In the genomic region with DNA sequence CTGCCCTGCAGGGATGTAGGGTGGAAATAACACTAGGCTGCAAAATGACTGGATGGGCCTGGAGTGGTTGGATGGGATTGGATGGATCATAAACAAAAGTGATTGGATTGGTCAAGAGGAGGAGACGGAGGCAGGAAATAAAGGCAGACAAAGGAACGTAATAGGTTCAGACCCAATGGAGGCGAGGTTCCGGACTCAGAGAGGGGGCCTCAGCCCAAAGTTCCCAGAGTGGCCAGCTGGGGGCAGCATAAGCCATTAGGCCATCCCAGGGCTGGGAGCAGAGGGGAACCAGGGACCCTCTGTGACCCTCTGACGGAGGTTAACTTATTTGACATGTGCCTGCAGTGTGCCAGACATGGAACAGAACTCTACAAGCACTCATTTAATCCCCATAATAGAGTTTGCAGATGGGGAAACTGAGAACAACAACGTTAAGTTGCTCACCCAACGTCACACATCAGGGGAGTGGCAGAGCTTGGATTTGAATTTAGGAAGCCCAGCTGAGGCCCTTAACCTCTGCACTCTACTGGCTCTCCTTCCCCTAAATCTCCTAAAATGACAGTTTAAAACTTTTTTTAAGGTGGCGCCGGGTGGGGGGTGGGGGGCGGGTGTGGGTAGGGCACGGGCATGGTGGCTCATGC, we compare ENCODE assay signal across 8 cellular contexts. TPM values are rescaled to one million over a fixed set of nuclear protein-coding genes. Genes with fewer than 3 reads are reported as not detected.
DNase-seq lines count a peak whose midpoint lies in the region; ATAC-seq and TF ChIP-seq lines count a peak whose summit lies in the region.

No MANE protein-coding gene starts in this region.

- H3K4me1 Mint-ChIP-seq in CD14-positive monocyte, result peaks cover 8% of the 10 kb centered on the region
- H3K4me1 Mint-ChIP-seq in activated CD4-positive, alpha-beta memory T cell treated with anti-CD3 and anti-CD28 coated beads, Interleukin-2, amount 10 ng/mL, durations not matched to agents 7 days and 5 days, result no peaks in the 10 kb centered on the region
- H3K4me1 Mint-ChIP-seq in naive B cell, result peaks cover 2 to 6% (median 3%) of the 10 kb centered on the region in 3 donors

- intact Hi-C loops in CD14-positive monocyte (cut with micrococcal nuclease), result loop anchor here (1.0 to 5.0 kb wide), 4 partner anchors 65 to 153 kb away; a partner anchor contains a TSS

- CTCF ChIA-PET in activated CD4-positive, alpha-beta memory T cell treated with anti-CD3 and anti-CD28 coated beads, Interleukin-2, amount 10 ng/mL, durations not matched to agents 7 days and 5 days (lab: Charles Lee), result interaction anchor here (0.7 to 5.6 kb wide), 12 partner anchors 13 to 229 kb away, joined by 3 to 41 read pairs (median 4); a partner anchor contains a TSS

- ATAC-seq in naive B cell (ENCODE audit: low read depth in 2 of 2), result peak; percentile 93 to 95
- no peak for ATAC-seq in GM18907 (IDR thresholded peaks at IDR 0.05; ENCODE audit: unreplicated experiment)

- no peak overlapping the region for H3K27ac ChIP-seq in effector memory CD4-positive, alpha-beta T cell (ENCODE audit: insufficient read depth, low read length, poor library complexity, severe bottlenecking)

- H3K9me3 Mint-ChIP-seq in CD14-positive monocyte, result peaks cover 0 to 3% (median 0%) of the 10 kb centered on the region in 7 donors
- H3K9me3 Mint-ChIP-seq in activated CD4-positive, alpha-beta memory T cell treated with anti-CD3 and anti-CD28 coated beads, Interleukin-2, amount 10 ng/mL, durations not matched to agents 7 days and 5 days, result no peaks in the 10 kb centered on the region
- no peaks in the 10 kb centered on the region for H3K9me3 Mint-ChIP-seq in naive B cell

- no peaks in the 10 kb centered on the region for H3K4me1 ChIP-seq in effector memory CD4-positive, alpha-beta T cell (ENCODE audit: control insufficient read depth, insufficient read depth, low read length, poor library complexity, severe bottlenecking)

- no peak overlapping the region for H3K4me3 ChIP-seq in LNCaP clone FGC (ENCODE audit: low read depth, low read length)
- no peak overlapping the region for H3K4me3 ChIP-seq in effector memory CD4-positive, alpha-beta T cell (ENCODE audit: insufficient read depth, low read depth, low read length, poor library complexity, severe bottlenecking)

- H3K9me3 ChIP-seq in effector memory CD4-positive, alpha-beta T cell (ENCODE audit: control insufficient read depth, low read length), result no peaks in the 10 kb centered on the region

- peak; percentile 95 for TF ChIP-seq CTCF in CD14-positive monocyte (IDR thresholded peaks at IDR 0.05)
- peak; percentile 47 for TF ChIP-seq CTCF in LNCaP clone FGC (IDR thresholded peaks at IDR 0.05; ENCODE audit: control insufficient read depth, extremely low read depth, insufficient read depth)

- no peaks in the 10 kb centered on the region for H3K36me3 Mint-ChIP-seq in CD14-positive monocyte
- H3K36me3 Mint-ChIP-seq in activated CD4-positive, alpha-beta memory T cell treated with anti-CD3 and anti-CD28 coated beads, Interleukin-2, amount 10 ng/mL, durations not matched to agents 7 days and 5 days (ENCODE audit: low read depth), result no peaks in the 10 kb centered on the region
- no peaks in the 10 kb centered on the region for H3K36me3 Mint-ChIP-seq in naive B cell

- H3K4me3 Mint-ChIP-seq in CD14-positive monocyte (no peak overlapping the region), naive B cell (no peak overlapping the region)
- H3K4me3 Mint-ChIP-seq in activated CD4-positive, alpha-beta memory T cell treated with anti-CD3 and anti-CD28 coated beads, Interleukin-2, amount 10 ng/mL, durations not matched to agents 7 days and 5 days, result no peak overlapping the region

- H3K27ac Mint-ChIP-seq in CD14-positive monocyte (no peak overlapping the region), naive B cell (no peak overlapping the region)
- no peak overlapping the region for H3K27ac Mint-ChIP-seq in activated CD4-positive, alpha-beta memory T cell treated with anti-CD3 and anti-CD28 coated beads, Interleukin-2, amount 10 ng/mL, durations not matched to agents 7 days and 5 days

- H3K27me3 ChIP-seq in effector memory CD4-positive, alpha-beta T cell (replicated peaks; ENCODE audit: control insufficient read depth, insufficient read depth, low read length, poor library complexity, severe bottlenecking), result no peaks in the 10 kb centered on the region

- no peaks in the 10 kb centered on the region for H3K36me3 ChIP-seq in effector memory CD4-positive, alpha-beta T cell (ENCODE audit: control insufficient read depth, insufficient read depth, low read length)

- H3K27me3 Mint-ChIP-seq in CD14-positive monocyte (ENCODE audit: low read depth in 3 of 3), result peaks cover 8 to 16% (median 11%) of the 10 kb centered on the region in 3 donors
- H3K27me3 Mint-ChIP-seq in activated CD4-positive, alpha-beta memory T cell treated with anti-CD3 and anti-CD28 coated beads, Interleukin-2, amount 10 ng/mL, durations not matched to agents 7 days and 5 days, result peaks cover 7% of the 10 kb centered on the region
- H3K27me3 Mint-ChIP-seq in naive B cell, result peaks cover 0 to 20% (median 10%) of the 10 kb centered on the region in 3 donors

- POLR2A ChIA-PET in activated CD4-positive, alpha-beta memory T cell treated with anti-CD3 and anti-CD28 coated beads, Interleukin-2, amount 10 ng/mL, durations not matched to agents 7 days and 5 days (lab: Charles Lee), result no interaction called here

- peak; percentile 57 for DNase-seq in CD14-positive monocyte (ENCODE audit: low spot score)
- DNase-seq in LNCaP clone FGC (ENCODE audit: low read depth), result no peak
- DNase-seq in activated CD4-positive, alpha-beta memory T cell treated with anti-CD3 and anti-CD28 coated beads, Interleukin-2, amount 10 ng/mL, durations not matched to agents 7 days and 5 days, result peak; percentile 74
- DNase-seq in effector memory CD4-positive, alpha-beta T cell, result peak; percentile 45 to 59 (median 49)
- DNase-seq in naive B cell, result peak; percentile 70
- DNase-seq in stimulated activated naive CD4-positive, alpha-beta T cell (lab: John Stamatoyannopoulos, UW), result peak; percentile 42 to 72 (median 58)
- DNase-seq in HuH-7 (ENCODE audit: low spot score), result no peak

RNA-seq across cellular contexts. Expression of a gene that starts 15.3 kb away (rescaled TPM):
- polyA plus RNA-seq in CD14-positive monocyte (10 to 100 TPM; 27.5 to 28.3 TPM), naive B cell (ENCODE audit: low read depth in 6 of 6) (10 to 100 TPM; 22.4 to 44.0 (median 26.0) TPM)
- total RNA-seq in activated CD4-positive, alpha-beta memory T cell treated with anti-CD3 and anti-CD28 coated beads, Interleukin-2, amount 10 ng/mL, durations not matched to agents 7 days and 5 days, result 10 to 100 TPM; 66.2 to 76.2 TPM

RNA-seq across cellular contexts. Expression of a gene that starts 15.8 kb away (rescaled TPM):
- polyA plus RNA-seq in CD14-positive monocyte (not detected), naive B cell (ENCODE audit: low read depth in 6 of 6) (not detected)
- total RNA-seq in activated CD4-positive, alpha-beta memory T cell treated with anti-CD3 and anti-CD28 coated beads, Interleukin-2, amount 10 ng/mL, durations not matched to agents 7 days and 5 days, result under 1 TPM in 1 of 2 experiments, not detected in 1; 0.03 TPM

RNA-seq across cellular contexts. Expression of a gene that starts 47.3 kb away (rescaled TPM):
- 10 to 100 TPM; 11.4 to 13.4 TPM for polyA plus RNA-seq in CD14-positive monocyte
- total RNA-seq in activated CD4-positive, alpha-beta memory T cell treated with anti-CD3 and anti-CD28 coated beads, Interleukin-2, amount 10 ng/mL, durations not matched to agents 7 days and 5 days, result 10 to 100 TPM; 64.8 to 76.7 TPM
- polyA plus RNA-seq in naive B cell (ENCODE audit: low read depth in 6 of 6), result 10 to 100 TPM; 10.1 to 52.1 (median 25.2) TPM

Comparison
In these comparisons a context has a peak if more than half of its experiments do, and no peak if none do; other contexts are left out.
1. DNase-seq: peak in CD14-positive monocyte (single experiment), activated CD4-positive, alpha-beta memory T cell treated with anti-CD3 and anti-CD28 coated beads, Interleukin-2, amount 10 ng/mL, durations not matched to agents 7 days and 5 days (single experiment), effector memory CD4-positive, alpha-beta T cell (3 of 3), naive B cell (single experiment) and stimulated activated naive CD4-positive, alpha-beta T cell (6 of 6); none in LNCaP clone FGC (single experiment) and HuH-7 (single experiment).